Comparison of ENCODE assay signal across 9 cellular contexts in the genomic region with DNA sequence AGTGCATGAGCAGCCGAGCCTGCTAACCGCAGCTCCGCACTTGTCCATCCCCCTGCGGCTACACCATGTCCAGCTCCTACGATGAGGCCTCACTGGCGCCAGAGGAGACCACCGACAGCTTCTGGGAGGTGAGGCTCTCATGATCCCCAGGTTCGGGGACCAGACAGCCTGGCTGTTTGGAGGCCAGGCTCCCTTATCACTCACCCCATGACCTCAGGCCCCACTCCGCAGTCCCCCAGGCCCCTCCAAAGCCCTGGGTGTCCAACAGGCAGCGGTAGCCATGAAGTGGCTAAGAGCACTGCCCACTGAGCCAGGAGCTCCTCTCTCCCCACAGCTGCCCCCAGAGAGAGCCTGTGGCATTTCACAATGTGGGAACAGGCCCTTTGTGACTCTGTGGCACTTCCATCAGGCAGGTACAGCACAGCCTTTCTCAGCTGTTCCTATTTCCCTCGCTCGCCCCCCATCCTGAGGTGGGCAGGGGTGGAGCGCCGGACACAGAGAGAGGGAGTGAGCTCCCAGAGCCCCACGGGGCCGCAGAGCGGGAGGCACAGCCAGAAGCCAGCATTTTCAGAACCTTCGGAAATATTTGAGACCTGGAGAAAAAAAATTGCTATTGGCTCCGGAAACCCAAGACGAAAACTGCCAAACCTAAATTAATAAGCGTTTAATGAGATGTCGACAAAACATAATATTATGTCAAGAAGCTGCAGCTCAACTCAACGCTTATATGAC. TPM values are rescaled to one million over a fixed set of nuclear protein-coding genes. Genes with fewer than 3 reads are reported as not detected.
DNase-seq lines count a peak whose midpoint lies in the region; ATAC-seq, FAIRE-seq and TF ChIP-seq lines count a peak whose summit lies in the region.
"Had no signal": no experiment of that assay in that cellular context is flagged by ENCODE, and none has a peak within 500 bp of the region (broad histone marks: within the 10 kb centered on the region; RNA-seq: fewer than 3 reads in every experiment).

No MANE protein-coding gene starts in this region.

- FAIRE-seq in astrocyte (lab: Jason Lieb, UNC) (no peak), keratinocyte (lab: Jason Lieb, UNC) (no peak)

- TSS peak; percentile 79 for BruUV-seq in HCT116 (replicated peaks; lab: Mats Ljungman, UMichigan)

- H4K20me1 ChIP-seq in HCT116 (ENCODE audit: insufficient read depth) (no peaks in the 10 kb centered on the region), astrocyte (ENCODE audit: insufficient read depth, low read length) (no peaks in the 10 kb centered on the region), keratinocyte (ENCODE audit: control insufficient read depth, extremely low read depth, insufficient read depth, low read length) (no peaks in the 10 kb centered on the region), smooth muscle cell (ENCODE audit: low read depth) (no peaks in the 10 kb centered on the region)

- H3K79me2 ChIP-seq in HCT116 (ENCODE audit: insufficient read depth, low read length) (no peaks in the 10 kb centered on the region), astrocyte (ENCODE audit: insufficient read depth, low read length) (no peaks in the 10 kb centered on the region), keratinocyte (ENCODE audit: control insufficient read depth, insufficient read depth, low read length) (no peaks in the 10 kb centered on the region), smooth muscle cell (ENCODE audit: low read depth) (no peaks in the 10 kb centered on the region)

- dilution Hi-C loops in keratinocyte (cut with MboI; ENCODE audit: extremely low pct_ligation_motif_present, low sequenced_read_pairs): no loop called here

- intact Hi-C loops in HCT116 (cut with micrococcal nuclease): no loop called here

- H3K36me3 Mint-ChIP-seq in astrocyte (ENCODE audit: low read depth, unreplicated experiment): no peaks in the 10 kb centered on the region

- ATAC-seq in HCT116 (no peak), HG02588 (IDR thresholded peaks at IDR 0.05; ENCODE audit: unreplicated experiment) (no peak), HG02973 (IDR thresholded peaks at IDR 0.05; ENCODE audit: unreplicated experiment) (no peak)

- peaks cover 2% of the 10 kb centered on the region for H3K9me3 Mint-ChIP-seq in astrocyte (ENCODE audit: unreplicated experiment)

- H3K9me3 ChIP-seq in HCT116 (ENCODE audit: control insufficient read depth in 1 of 2, insufficient read depth in 1 of 2, low read depth in 1 of 2, low read length in 2 of 2) (no peaks in the 10 kb centered on the region), astrocyte (ENCODE audit: insufficient read depth, low read depth, low read length) (no peaks in the 10 kb centered on the region), keratinocyte (ENCODE audit: control insufficient read depth, low read depth, low read length) (no peaks in the 10 kb centered on the region), smooth muscle cell (replicated peaks; ENCODE audit: low read depth) (no peaks in the 10 kb centered on the region)
- H3K9me3 ChIP-seq: mucosa of descending colon had no signal

- TF ChIP-seq CTCF in HCT116 (IDR thresholded peaks at IDR 0.05 in 2 of 3, conservative IDR thresholded peaks at IDR 0.05 in 1 of 3; ENCODE audit: borderline replicate concordance in 1 of 3, insufficient read depth in 1 of 3, low read depth in 2 of 3, low read length in 2 of 3): no peak
- no peak for TF ChIP-seq CTCF in astrocyte (IDR thresholded peaks at IDR 0.05; ENCODE audit: insufficient read depth, low read depth, low read length)
- no peak for TF ChIP-seq CTCF in keratinocyte (optimal IDR thresholded peaks at IDR 0.05 in 1 of 3, IDR thresholded peaks at IDR 0.05 in 1 of 3, conservative IDR thresholded peaks at IDR 0.05 in 1 of 3; ENCODE audit: extremely low read depth in 1 of 3, insufficient read depth in 2 of 3, low read length in 3 of 3)
- TF ChIP-seq CTCF in smooth muscle cell (IDR thresholded peaks at IDR 0.05; ENCODE audit: borderline replicate concordance, insufficient read depth, poor library complexity, severe bottlenecking): no peak

- H3K4me1 ChIP-seq in HCT116 (ENCODE audit: control insufficient read depth in 1 of 2, insufficient read depth in 2 of 2, low read length in 2 of 2) (peaks cover 10 to 14% of the 10 kb centered on the region in 2 experiments; a peak in 3 of 4 replicates), astrocyte (ENCODE audit: insufficient read depth, low read length) (no peaks in the 10 kb centered on the region), keratinocyte (ENCODE audit: control insufficient read depth, extremely low read depth, insufficient read depth, low read length) (no peaks in the 10 kb centered on the region), smooth muscle cell (ENCODE audit: low read depth) (peaks cover 6% of the 10 kb centered on the region)

- TF ChIP-seq RAD21 in HCT116 (IDR thresholded peaks at IDR 0.05; ENCODE audit: low read depth): no peak

- H3K9ac ChIP-seq in HCT116 (ENCODE audit: low read length): peak overlapping the region; percentile 29
- H3K9ac ChIP-seq in astrocyte (ENCODE audit: low read length): peak overlapping the region; percentile 45
- peak overlapping the region; percentile 26 for H3K9ac ChIP-seq in keratinocyte (ENCODE audit: control insufficient read depth, extremely low read depth, insufficient read depth, low read length)
- peak overlapping the region; percentile 43 for H3K9ac ChIP-seq in smooth muscle cell (ENCODE audit: low read depth)

- no peak overlapping the region for H3K27ac Mint-ChIP-seq in astrocyte (ENCODE audit: unreplicated experiment)

- H3K27me3 ChIP-seq in HCT116 (ENCODE audit: insufficient read depth, low read length) (no peaks in the 10 kb centered on the region), astrocyte (ENCODE audit: insufficient read depth, low read length) (no peaks in the 10 kb centered on the region), keratinocyte (ENCODE audit: control insufficient read depth, extremely low read depth, insufficient read depth, low read length) (no peaks in the 10 kb centered on the region), smooth muscle cell (ENCODE audit: low read depth) (no peaks in the 10 kb centered on the region)

- RAD21 ChIA-PET in HCT116 (lab: Charles Lee; ENCODE audit: low non-redundant PET in 1 of 2, low total read pairs in 2 of 2, uncharacterized antibody in 2 of 2, unreplicated experiment in 2 of 2): interaction anchor here in 1 of 2 experiments (0.6 kb wide), 1 partner anchor 76 kb away, joined by 3 read pairs; no protein-coding TSS in a partner anchor

- no peak overlapping the region for H3K4me3 ChIP-seq in HCT116 (replicated peaks in 1 of 2; ENCODE audit: low read depth in 1 of 2, low read length in 2 of 2)
- H3K4me3 ChIP-seq in astrocyte (ENCODE audit: insufficient read depth, low read depth, low read length): peak overlapping the region; percentile 33
- H3K4me3 ChIP-seq in keratinocyte (ENCODE audit: control insufficient read depth in 2 of 3, extremely low read depth in 1 of 3, insufficient read depth in 2 of 3, low read depth in 1 of 3, low read length in 3 of 3): no peak overlapping the region
- H3K4me3 ChIP-seq in smooth muscle cell: peak overlapping the region; percentile 56
- H3K4me3 ChIP-seq: mucosa of descending colon had no signal

- no peaks in the 10 kb centered on the region for H3K36me3 ChIP-seq in HCT116 (ENCODE audit: control insufficient read depth in 1 of 2, insufficient read depth in 2 of 2, low read length in 2 of 2)
- H3K36me3 ChIP-seq in astrocyte (ENCODE audit: insufficient read depth, low read length): no peaks in the 10 kb centered on the region
- no peaks in the 10 kb centered on the region for H3K36me3 ChIP-seq in keratinocyte (ENCODE audit: control insufficient read depth in 2 of 2, extremely low read depth in 1 of 2, insufficient read depth in 2 of 2, low read length in 2 of 2)
- H3K36me3 ChIP-seq in smooth muscle cell (ENCODE audit: low read depth): no peaks in the 10 kb centered on the region

- H3K9me1 ChIP-seq in keratinocyte (ENCODE audit: control insufficient read depth, extremely low read depth, insufficient read depth, low read length): no peaks in the 10 kb centered on the region

- peaks cover 48% of the 10 kb centered on the region for H3K27me3 Mint-ChIP-seq in astrocyte (ENCODE audit: low read depth, unreplicated experiment)

- DNase-seq in HCT116 (ENCODE audit: low read depth, low spot score) (no peak), astrocyte (ENCODE audit: low read depth) (no peak), keratinocyte (ENCODE audit: low read depth, low spot score) (no peak), smooth muscle cell (lab: John Stamatoyannopoulos, UW; ENCODE audit: unreplicated experiment) (no peak), GF-D8 (lab: John Stamatoyannopoulos, UW) (no peak), germinal center (ENCODE audit: low spot score) (no peak)

- H3K4me2 ChIP-seq in HCT116 (ENCODE audit: low read length) (peak overlapping the region; percentile 51), astrocyte (ENCODE audit: low read length) (peak overlapping the region; percentile 82), keratinocyte (ENCODE audit: control insufficient read depth, extremely low read depth, insufficient read depth, low read depth, low read length) (peak overlapping the region; percentile 56), smooth muscle cell (peak overlapping the region; percentile 90)

- no peak overlapping the region for H3K4me3 Mint-ChIP-seq in astrocyte (ENCODE audit: unreplicated experiment)

- no peak for TF ChIP-seq POLR2A in HCT116 (IDR thresholded peaks at IDR 0.05; ENCODE audit: borderline replicate concordance, extremely low read depth, insufficient read depth, insufficient read length)

- no peaks in the 10 kb centered on the region for H3K4me1 Mint-ChIP-seq in astrocyte (ENCODE audit: low read depth, unreplicated experiment)

- H2AFZ ChIP-seq in HCT116 (ENCODE audit: low read depth, low read length, poor library complexity, severe bottlenecking): no peak overlapping the region
- H2AFZ ChIP-seq in astrocyte (ENCODE audit: low read depth, low read length): peak overlapping the region; percentile 71
- H2AFZ ChIP-seq in keratinocyte (ENCODE audit: control insufficient read depth, low read length): peak overlapping the region; percentile 32
- H2AFZ ChIP-seq in smooth muscle cell (ENCODE audit: low read depth): peak overlapping the region; percentile 90

- H3K9me2 ChIP-seq in HCT116 (ENCODE audit: insufficient read depth): no peaks in the 10 kb centered on the region

- POLR2A ChIA-PET in HCT116 (lab: Charles Lee): no interaction called here

- CTCF ChIA-PET in HCT116 (lab: Charles Lee): interaction anchor here (0.7 to 1.9 kb wide), 2 partner anchors 83 kb away, joined by 3 to 7 read pairs; no protein-coding TSS in a partner anchor

- no peak overlapping the region; the same call in 1 of the 2 replicates for H3K27ac ChIP-seq in HCT116 (ENCODE audit: low read depth, low read length)
- no peak overlapping the region for H3K27ac ChIP-seq in astrocyte (ENCODE audit: low read depth, low read length)
- no peak overlapping the region for H3K27ac ChIP-seq in keratinocyte (ENCODE audit: control insufficient read depth, insufficient read depth, low read length)
- no peak overlapping the region for H3K27ac ChIP-seq in smooth muscle cell (ENCODE audit: low read depth)

- WGBS in smooth muscle cell (ENCODE audit: low lambda C conversion rate): 80% methylated on average over 23 of the region's 23 CpGs

- H3F3A ChIP-seq in smooth muscle cell (ENCODE audit: low read depth): no peaks in the 10 kb centered on the region

RNA-seq across cellular contexts. Expression of a gene that starts 29.7 kb away (rescaled TPM):
- total RNA-seq in HCT116 (2021; ENCODE audit: unreplicated experiment) (0.39 TPM), astrocyte (0.14 and 0.16 TPM in 2 replicates), smooth muscle cell (not detected in 2 replicates)
- polyA plus RNA-seq in HCT116 (2012): 0.26 and 0.32 TPM in 2 replicates
- polyA plus RNA-seq in keratinocyte (0.03 to 0.04 TPM in 2 of 3 replicates, not detected in the other), smooth muscle cell (0.16 and 0.21 TPM in 2 replicates)
- 0.14 TPM for polyA plus RNA-seq in keratinocyte (2011; ENCODE audit: low read depth)
- 0.04 TPM in 1 of 2 replicates, not detected in the other for polyA plus RNA-seq in keratinocyte (2011; cell fraction: cytosol; rRNA removed)
- polyA plus RNA-seq in keratinocyte (2011; cell fraction: nucleus; rRNA removed): 0.12 TPM in 1 of 2 replicates, not detected in the other
- polyA plus RNA-seq in keratinocyte (2012; ENCODE audit: low replicate concordance): not detected in 2 replicates
- polyA minus RNA-seq in keratinocyte: not detected in 3 replicates
- polyA minus RNA-seq in keratinocyte (2011; cell fraction: cytosol; rRNA and poly(A)+ RNA removed): not detected
- not detected in 2 replicates for polyA minus RNA-seq in keratinocyte (2011; cell fraction: nucleus; rRNA and poly(A)+ RNA removed)

Comparison
In these comparisons a context has a peak if more than half of its experiments do, and no peak if none do; other contexts are left out.
1. H3K4me3 ChIP-seq: peak in astrocyte (single experiment) and smooth muscle cell (single experiment); none in HCT116 (0 of 2) and keratinocyte (0 of 3).
2. Peak in every context shown above with its lines, with median percentiles within 50 percentile points of each other: H3K4me2 ChIP-seq and H3K9ac ChIP-seq.